Comparison of ENCODE assay signal across 8 cellular contexts in genomic region chr5:154756871-154757646, GRCh38. TPM values are rescaled to one million over a fixed set of nuclear protein-coding genes. Genes with fewer than 3 reads are reported as not detected.
DNase-seq lines count a peak whose midpoint lies in the region; ATAC-seq, FAIRE-seq and TF ChIP-seq lines count a peak whose summit lies in the region.

No MANE protein-coding gene starts in this region.

- H3K27me3 ChIP-seq in sigmoid colon: no peaks in the 10 kb centered on the region

- 0% methylated on average over 73 of the region's 73 CpGs for WGBS in sigmoid colon, 2 donors

- H3K27ac ChIP-seq in 22Rv1 (peak overlapping the region; percentile 85), sigmoid colon (peak overlapping the region; percentile 99 to 100 (median 100))

- ATAC-seq in GM21786 (IDR thresholded peaks at IDR 0.05; ENCODE audit: unreplicated experiment): no peak

- peak in 1 of 4 donors; percentile 27 for TF ChIP-seq EP300 in sigmoid colon (IDR thresholded peaks at IDR 0.05)

- no peaks in the 10 kb centered on the region for H3K36me3 ChIP-seq in sigmoid colon

- peak; percentile 24; the same call in 1 of the 2 replicates for TF ChIP-seq POLR2A in H54 (IDR thresholded peaks at IDR 0.05; ENCODE audit: low read depth, low read length)
- TF ChIP-seq POLR2A in sigmoid colon (IDR thresholded peaks at IDR 0.05): no peak

- H3K4me3 ChIP-seq in sigmoid colon: peak overlapping the region; percentile 88 to 99 (median 96)

- H3K9me3 ChIP-seq in sigmoid colon: no peaks in the 10 kb centered on the region

- peak; percentile 38 for DNase-seq in H54 (ENCODE audit: insufficient read length, low spot score)
- DNase-seq in T-helper 22 cell (ENCODE audit: low read depth): peak; percentile 30
- peak; percentile 67 for DNase-seq in astrocyte of the hippocampus (ENCODE audit: low read depth, low spot score)
- peak in 45 of 51 donors; percentile 19 to 73 (median 45) for DNase-seq in hypothalamus (lab: John Stamatoyannopoulos, UW)
- DNase-seq in sigmoid colon: peak; percentile 87
- no peak for DNase-seq in DMS153 treated with DMSO at 0.1 percent for 48 hours (lab: John Stamatoyannopoulos, UW; ENCODE audit: unreplicated experiment)

- peaks cover 0 to 68% (median 66%) of the 10 kb centered on the region in 4 donors for H3K4me1 ChIP-seq in sigmoid colon

- no peak for FAIRE-seq in H54 (lab: Jason Lieb, UNC)

- intact Hi-C loops in sigmoid colon (cut with DNase I): loop anchor here (5.0 to 10.0 kb wide), 2 partner anchors 55 to 312 kb away; partner anchors contain the start of gene SAP30L

- no peak for TF ChIP-seq CTCF in 22Rv1 (IDR thresholded peaks at IDR 0.05)
- TF ChIP-seq CTCF in sigmoid colon (IDR thresholded peaks at IDR 0.05): no peak

RNA-seq across cellular contexts. Expression of gene LARP1, which starts 1.9 kb away (rescaled TPM):
- 10 to 100 TPM; 47.4 to 97.8 (median 55.6) TPM for total RNA-seq in sigmoid colon
- 10 to 100 TPM; 10.2 to 68.2 (median 15.5) TPM for polyA plus RNA-seq in sigmoid colon
